9 cellular contexts compared by ENCODE assay signal in the genomic region with DNA sequence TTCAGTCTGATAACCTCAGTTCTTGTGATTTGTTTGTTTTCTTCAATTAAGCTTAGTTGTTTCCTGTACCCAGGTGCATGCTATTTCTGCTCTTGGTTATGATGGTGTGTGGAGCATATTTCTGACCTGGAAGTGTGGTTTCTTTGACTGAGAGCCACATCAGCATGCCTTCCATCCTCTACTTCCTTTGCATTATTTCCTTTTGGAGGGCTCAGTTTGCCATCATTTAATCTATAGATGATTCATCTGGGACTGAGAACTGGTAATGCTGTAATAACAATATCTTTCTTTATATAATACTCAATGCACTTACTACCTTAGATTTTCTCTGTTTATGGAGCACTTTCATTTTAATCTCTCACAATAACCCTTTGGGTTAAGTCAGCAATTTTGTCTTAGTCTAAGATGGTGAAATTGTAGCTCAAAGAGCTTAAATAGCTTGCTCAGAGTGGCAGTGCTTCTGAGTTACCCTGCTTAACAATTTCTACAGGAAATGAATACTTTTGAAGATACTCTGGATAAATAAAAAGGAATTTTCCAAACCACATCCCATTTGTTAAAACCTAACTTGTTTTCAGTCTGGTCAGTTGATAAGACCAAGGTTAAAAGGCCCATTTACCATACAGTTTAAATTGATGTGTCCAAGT. TPM values are rescaled to one million over a fixed set of nuclear protein-coding genes. Genes with fewer than 3 reads are reported as not detected.
DNase-seq lines count a peak whose midpoint lies in the region; ATAC-seq and TF ChIP-seq lines count a peak whose summit lies in the region.
"Had no signal": no experiment of that assay in that cellular context is flagged by ENCODE, and none has a peak within 500 bp of the region (broad histone marks: within the 10 kb centered on the region; RNA-seq: fewer than 3 reads in every experiment).

No MANE protein-coding gene starts in this region.

- no peak overlapping the region for H3K27ac ChIP-seq in OCI-LY7 (ENCODE audit: low read depth, low read length, poor library complexity, severe bottlenecking)
- H3K27ac ChIP-seq in osteoblast (ENCODE audit: low read depth, low read length): peak overlapping the region; percentile 87
- H3K27ac ChIP-seq: body of pancreas had no signal

- BruUV-seq in OCI-LY7 (replicated peaks; lab: Mats Ljungman, UMichigan): no TSS peak

- H3K9me3 ChIP-seq in OCI-LY7 (ENCODE audit: low read length) (no peaks in the 10 kb centered on the region), osteoblast (ENCODE audit: low read depth, low read length) (no peaks in the 10 kb centered on the region)
- H3K9me3 ChIP-seq: body of pancreas had no signal

- POLR2A ChIA-PET in OCI-LY7 (lab: Charles Lee): interaction anchor here (0.7 to 1.8 kb wide), 3 partner anchors 13 to 80 kb away, joined by 3 to 4 read pairs (median 3); no protein-coding TSS in a partner anchor

- H3K4me2 ChIP-seq in OCI-LY7 (ENCODE audit: low read length): peak overlapping the region; percentile 30; the same call in 1 of the 2 replicates
- H3K4me2 ChIP-seq in osteoblast (ENCODE audit: insufficient read depth, low read length): peak overlapping the region; percentile 58

- ATAC-seq in GM18519 (IDR thresholded peaks at IDR 0.05; ENCODE audit: low FRiP score, unreplicated experiment): no peak
- ATAC-seq: body of pancreas had no signal

- H4K20me1 ChIP-seq in OCI-LY7 (ENCODE audit: insufficient read depth, low read length) (no peaks in the 10 kb centered on the region), osteoblast (ENCODE audit: insufficient read depth, low read length) (no peaks in the 10 kb centered on the region)

- intact Hi-C loops in OCI-LY7 (cut with micrococcal nuclease; ENCODE audit: unreplicated experiment): no loop called here

- H3K4me3 ChIP-seq in OCI-LY7 (ENCODE audit: low read depth, low read length, poor library complexity, severe bottlenecking): no peak overlapping the region
- H3K4me3 ChIP-seq in osteoblast (ENCODE audit: insufficient read depth, low read length): no peak overlapping the region
- H3K4me3 ChIP-seq: body of pancreas had no signal

- CTCF ChIA-PET in OCI-LY7 (lab: Charles Lee; ENCODE audit: unreplicated experiment): interaction anchor here (0.5 kb wide), 1 partner anchor 122 kb away, joined by 8 read pairs; no protein-coding TSS in a partner anchor

- H3K27me3 ChIP-seq in osteoblast (ENCODE audit: insufficient read depth, low read length): no peaks in the 10 kb centered on the region
- H3K27me3 ChIP-seq: body of pancreas had no signal

- no peaks in the 10 kb centered on the region for H3K9me2 ChIP-seq in OCI-LY7 (ENCODE audit: insufficient read depth, low read length)

- H3K79me2 ChIP-seq in OCI-LY7 (ENCODE audit: insufficient read depth, low read depth, low read length): no peaks in the 10 kb centered on the region
- H3K79me2 ChIP-seq in osteoblast (ENCODE audit: insufficient read depth, low read length): peaks cover 12% of the 10 kb centered on the region

- TF ChIP-seq CTCF in OCI-LY7 (conservative IDR thresholded peaks at IDR 0.05; ENCODE audit: low read length) (no peak), osteoblast (IDR thresholded peaks at IDR 0.05; ENCODE audit: extremely low read depth, low read depth, low read length) (no peak)

- DNase-seq in ELR (ENCODE audit: low read depth): peak; percentile 63
- peak; percentile 21 for DNase-seq in OCI-LY7 (ENCODE audit: low spot score)
- DNase-seq in dermis blood vessel endothelial cell: peak; percentile 83
- DNase-seq in osteoblast (ENCODE audit: insufficient read length, low spot score, missing footprints): no peak
- no peak for DNase-seq in effector CD4-positive, alpha-beta T cell
- DNase-seq in COLO668 (lab: John Stamatoyannopoulos, UW; ENCODE audit: unreplicated experiment): no peak
- DNase-seq: body of pancreas, NCI-H524 treated with DMSO at 0.1 percent for 48 hours had no signal

- peaks cover 15% of the 10 kb centered on the region for H3K4me1 ChIP-seq in OCI-LY7 (ENCODE audit: insufficient read depth, low read length, poor library complexity, severe bottlenecking)
- H3K4me1 ChIP-seq in osteoblast (ENCODE audit: insufficient read depth, low read length): peaks cover 58% of the 10 kb centered on the region

- H3K36me3 ChIP-seq in OCI-LY7 (ENCODE audit: insufficient read depth, low read length) (peaks cover 25% of the 10 kb centered on the region), osteoblast (ENCODE audit: insufficient read depth, low read length) (peaks cover 13% of the 10 kb centered on the region)

- H2AFZ ChIP-seq in OCI-LY7 (ENCODE audit: low read length) (no peak overlapping the region), osteoblast (ENCODE audit: low read length) (no peak overlapping the region)

RNA-seq across cellular contexts. Expression of gene HMG20A, which starts 37.1 kb away (rescaled TPM):
- 29.1 and 34.1 TPM in 2 replicates for total RNA-seq in OCI-LY7 (2014; rRNA removed; shearing (Covaris generic))
- total RNA-seq in OCI-LY7 (2022) (49.9 and 55.6 TPM in 2 replicates), dermis blood vessel endothelial cell (34.0 and 49.0 TPM in 2 replicates), osteoblast (30.8 and 33.0 TPM in 2 replicates)

RNA-seq across cellular contexts. Expression of gene PEAK1, which starts 37.8 kb away (rescaled TPM):
- total RNA-seq in OCI-LY7 (2014; rRNA removed; shearing (Covaris generic)): 6.0 and 8.9 TPM in 2 replicates
- total RNA-seq in OCI-LY7 (2022) (10.8 and 12.6 TPM in 2 replicates), dermis blood vessel endothelial cell (69.3 and 105 TPM in 2 replicates), osteoblast (128 and 133 TPM in 2 replicates)

Comparison
In these comparisons a context has a peak if more than half of its experiments do, and no peak if none do; other contexts are left out.
1. DNase-seq: peak in ELR (single experiment), OCI-LY7 (single experiment) and dermis blood vessel endothelial cell (single experiment); none in osteoblast (single experiment), effector CD4-positive, alpha-beta T cell (single experiment) and COLO668 (single experiment).